Comparison of ENCODE assay signal across 19 cellular contexts in genomic region chr1:51726544-51727225, GRCh38.
DNase-seq lines count a peak whose midpoint lies in the region; ATAC-seq, FAIRE-seq and TF ChIP-seq lines count a peak whose summit lies in the region.
"Had no signal": no experiment of that assay in that cellular context is flagged by ENCODE, and none has a peak within 500 bp of the region (broad histone marks: within the 10 kb centered on the region; RNA-seq: fewer than 3 reads in every experiment).

No MANE protein-coding gene starts in this region.

- DNase-seq in CD14-positive monocyte (ENCODE audit: low spot score): no peak
- peak; percentile 55 for DNase-seq in GM06990 (ENCODE audit: extremely low read depth, insufficient read length)
- DNase-seq in GM18507 (ENCODE audit: extremely low spot score, insufficient read length, low read depth): no peak
- DNase-seq in NOMO-1 treated with DMSO at 0.1 percent for 48 hours (lab: John Stamatoyannopoulos, UW; ENCODE audit: unreplicated experiment): peak; percentile 62
- no peak for DNase-seq in sigmoid colon
- no peak for DNase-seq in naive thymus-derived CD4-positive, alpha-beta T cell
- DNase-seq in NCI-H1436 (lab: John Stamatoyannopoulos, UW): no peak
- DNase-seq: COR-L47, NCI-H1417 treated with DMSO at 0.1 percent for 48 hours, NCI-H2029, NCI-H2171, NCI-H446 treated with DMSO at 0.1 percent for 48 hours, Peyer's patch had no signal

- POLR2A ChIA-PET in naive thymus-derived CD4-positive, alpha-beta T cell (lab: Charles Lee): interaction anchor here (0.6 kb wide), 1 partner anchor 81 kb away, joined by 3 read pairs; no protein-coding TSS in a partner anchor

- H3K27me3 ChIP-seq in GM06990 (replicated peaks; ENCODE audit: control insufficient read depth, insufficient read depth, low read length): no peaks in the 10 kb centered on the region
- H3K27me3 ChIP-seq in sigmoid colon: no peaks in the 10 kb centered on the region
- H3K27me3 ChIP-seq in naive thymus-derived CD4-positive, alpha-beta T cell (ENCODE audit: control insufficient read depth in 2 of 2, insufficient read depth in 2 of 2, low read length in 2 of 2): no peaks in the 10 kb centered on the region
- H3K27me3 ChIP-seq: Peyer's patch had no signal

- CTCF ChIA-PET in naive thymus-derived CD4-positive, alpha-beta T cell (lab: Charles Lee): interaction anchor here (0.6 kb wide), 1 partner anchor 450 kb away, joined by 3 read pairs; no protein-coding TSS in a partner anchor

- H3K27me3 Mint-ChIP-seq in CD14-positive monocyte (ENCODE audit: low read depth in 3 of 3): peaks cover 0 to 1% (median 0%) of the 10 kb centered on the region in 3 donors
- H3K27me3 Mint-ChIP-seq in naive thymus-derived CD4-positive, alpha-beta T cell: no peaks in the 10 kb centered on the region

- TF ChIP-seq CTCF in CD14-positive monocyte (IDR thresholded peaks at IDR 0.05) (no peak), GM06990 (IDR thresholded peaks at IDR 0.05; ENCODE audit: insufficient read depth, low read length, poor library complexity, severe bottlenecking) (no peak), sigmoid colon (IDR thresholded peaks at IDR 0.05) (no peak)

- no peak for ATAC-seq in GM21723 (IDR thresholded peaks at IDR 0.05; ENCODE audit: unreplicated experiment)
- no peak for ATAC-seq in naive thymus-derived CD4-positive, alpha-beta T cell
- ATAC-seq: Right ventricle myocardium inferior had no signal

- no peak for TF ChIP-seq EP300 in sigmoid colon (IDR thresholded peaks at IDR 0.05)

- H3K36me3 Mint-ChIP-seq in CD14-positive monocyte: peaks cover 0 to 14% of the 10 kb centered on the region in 2 donors
- H3K36me3 Mint-ChIP-seq in naive thymus-derived CD4-positive, alpha-beta T cell: peaks cover 0 to 5% (median 0%) of the 10 kb centered on the region in 5 donors

- 81 to 85% methylated on average over 2 of the region's 2 CpGs for WGBS in sigmoid colon, 2 donors

- no peaks in the 10 kb centered on the region for H3K9me3 ChIP-seq in sigmoid colon
- no peaks in the 10 kb centered on the region for H3K9me3 ChIP-seq in naive thymus-derived CD4-positive, alpha-beta T cell (ENCODE audit: control insufficient read depth in 2 of 3, low read length in 3 of 3)
- H3K9me3 ChIP-seq: Peyer's patch had no signal

- FAIRE-seq in GM18507 (lab: Jason Lieb, UNC): peak; percentile 82
- FAIRE-seq: H1 had no signal

- H3K4me3 Mint-ChIP-seq in CD14-positive monocyte: no peak overlapping the region
- H3K4me3 Mint-ChIP-seq in naive thymus-derived CD4-positive, alpha-beta T cell: no peak overlapping the region
- H3K4me3 Mint-ChIP-seq: T-helper 2 cell treated with Interferon-gamma antibody and Interleukin-4, amounts not matched to agents 5 μg/mL and 100 μg/mL, for 36 hours had no signal

- H3K36me3 ChIP-seq in GM06990 (ENCODE audit: control insufficient read depth, insufficient read depth, low read length) (no peaks in the 10 kb centered on the region), sigmoid colon (no peaks in the 10 kb centered on the region)
- peaks cover 0 to 7% (median 0%) of the 10 kb centered on the region in 3 experiments for H3K36me3 ChIP-seq in naive thymus-derived CD4-positive, alpha-beta T cell (ENCODE audit: control insufficient read depth in 2 of 3, insufficient read depth in 3 of 3, low read length in 3 of 3)
- H3K36me3 ChIP-seq: Peyer's patch had no signal

- intact Hi-C loops in CD14-positive monocyte (cut with micrococcal nuclease): no loop called here
- intact Hi-C loops in sigmoid colon (cut with DNase I): no loop called here
- intact Hi-C loops in naive thymus-derived CD4-positive, alpha-beta T cell (cut with micrococcal nuclease): loop anchor here (5.0 to 10.0 kb wide), 3 partner anchors 159 to 762 kb away; partner anchors contain the start of genes FAF1 (in 1 of the 2) and RNF11 (in 1 of the 2)

- peaks cover 0 to 28% (median 18%) of the 10 kb centered on the region in 4 donors for H3K4me1 ChIP-seq in sigmoid colon
- peaks cover 10 to 11% of the 10 kb centered on the region in 2 donors for H3K4me1 ChIP-seq in naive thymus-derived CD4-positive, alpha-beta T cell (ENCODE audit: control insufficient read depth in 2 of 2, insufficient read depth in 2 of 2, low read length in 2 of 2)

- H3K27ac ChIP-seq in sigmoid colon: no peak overlapping the region
- no peak overlapping the region for H3K27ac ChIP-seq in naive thymus-derived CD4-positive, alpha-beta T cell (ENCODE audit: low read depth, low read length)
- H3K27ac ChIP-seq: C4-2B, KMS-11, Peyer's patch had no signal

- TF ChIP-seq POLR2A in sigmoid colon (IDR thresholded peaks at IDR 0.05): no peak

- H3K4me1 Mint-ChIP-seq in CD14-positive monocyte: peaks cover 46% of the 10 kb centered on the region
- peaks cover 19 to 33% (median 26%) of the 10 kb centered on the region in 7 donors for H3K4me1 Mint-ChIP-seq in naive thymus-derived CD4-positive, alpha-beta T cell

- peaks cover 0 to 1% (median 0%) of the 10 kb centered on the region in 7 donors for H3K9me3 Mint-ChIP-seq in CD14-positive monocyte
- peaks cover 0 to 3% (median 0%) of the 10 kb centered on the region in 11 donors for H3K9me3 Mint-ChIP-seq in naive thymus-derived CD4-positive, alpha-beta T cell
- H3K9me3 Mint-ChIP-seq: T-helper 2 cell treated with Interferon-gamma antibody and Interleukin-4, amounts not matched to agents 5 μg/mL and 100 μg/mL, for 36 hours had no signal

- no peak overlapping the region for H3K4me3 ChIP-seq in GM06990 (replicated peaks; ENCODE audit: low read depth, low read length)
- no peak overlapping the region for H3K4me3 ChIP-seq in sigmoid colon
- no peak overlapping the region for H3K4me3 ChIP-seq in naive thymus-derived CD4-positive, alpha-beta T cell (ENCODE audit: low read length)
- H3K4me3 ChIP-seq: Peyer's patch had no signal

- H3K27ac Mint-ChIP-seq in CD14-positive monocyte: peak overlapping the region; percentile 25 to 76 (median 56)
- no peak overlapping the region for H3K27ac Mint-ChIP-seq in naive thymus-derived CD4-positive, alpha-beta T cell
- H3K27ac Mint-ChIP-seq: T-helper 2 cell treated with Interferon-gamma antibody and Interleukin-4, amounts not matched to agents 5 μg/mL and 100 μg/mL, for 36 hours had no signal

Comparison
In these comparisons a context has a peak if more than half of its experiments do, and no peak if none do; other contexts are left out.
1. DNase-seq: peak in GM06990 (single experiment) and NOMO-1 treated with DMSO at 0.1 percent for 48 hours (single experiment); none in CD14-positive monocyte (single experiment), GM18507 (single experiment), sigmoid colon (single experiment), naive thymus-derived CD4-positive, alpha-beta T cell (0 of 9) and NCI-H1436 (single experiment).
2. H3K27ac Mint-ChIP-seq: peak in CD14-positive monocyte (7 of 7); none in naive thymus-derived CD4-positive, alpha-beta T cell (0 of 9).
3. intact Hi-C loops: an anchor here in naive thymus-derived CD4-positive, alpha-beta T cell (5.0 to 10.0 kb wide); none called in CD14-positive monocyte and sigmoid colon.